ENCODE assay signal across 11 cellular contexts in the genomic region with DNA sequence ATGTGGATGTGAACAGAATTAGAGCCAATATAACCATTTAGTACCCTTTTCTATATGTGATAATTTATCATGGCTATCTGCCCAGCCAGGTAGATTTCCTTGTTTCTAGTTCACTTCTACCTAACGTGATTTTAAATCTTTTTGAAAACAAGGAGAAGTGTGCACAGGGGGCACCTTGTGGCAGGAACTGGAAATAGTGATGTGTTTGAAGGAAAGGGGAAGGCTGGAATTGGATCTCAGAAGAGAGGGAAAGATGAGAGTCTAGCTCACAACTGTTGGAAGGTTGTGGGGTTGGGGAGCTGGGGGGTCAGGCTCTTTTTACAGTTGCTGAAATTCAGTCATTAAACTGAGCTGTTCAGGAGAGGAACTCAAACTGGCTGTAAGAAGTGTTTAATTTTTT.
DNase-seq lines count a peak whose midpoint lies in the region; ATAC-seq and TF ChIP-seq lines count a peak whose summit lies in the region.
"Had no signal": no experiment of that assay in that cellular context is flagged by ENCODE, and none has a peak within 500 bp of the region (broad histone marks: within the 10 kb centered on the region; RNA-seq: fewer than 3 reads in every experiment).

No MANE protein-coding gene starts in this region.

- peak; percentile 3 for DNase-seq in NCI-H2196 (lab: John Stamatoyannopoulos, UW; ENCODE audit: unreplicated experiment)
- no peak for DNase-seq in NCI-H2196 treated with DMSO at 0.1 percent for 48 hours (lab: John Stamatoyannopoulos, UW; ENCODE audit: unreplicated experiment)
- DNase-seq in SK-N-DZ (ENCODE audit: low spot score) = peak; percentile 17
- DNase-seq in glutamatergic neuron = no peak
- no peak for DNase-seq in type B pancreatic cell (ENCODE audit: extremely low spot score, unreplicated experiment)
- DNase-seq: activated CD4-positive, alpha-beta T cell treated with anti-CD3 and anti-CD28 coated beads, Interleukin-2, amount 10 ng/mL, durations not matched to agents 7 days and 5 days had no signal

- H3K36me3 Mint-ChIP-seq in glutamatergic neuron (ENCODE audit: unreplicated experiment) (no peaks in the 10 kb centered on the region), type B pancreatic cell (no peaks in the 10 kb centered on the region)

- H3K4me1 Mint-ChIP-seq in glutamatergic neuron (ENCODE audit: low read depth, unreplicated experiment) (no peaks in the 10 kb centered on the region), type B pancreatic cell (ENCODE audit: unreplicated experiment) (no peaks in the 10 kb centered on the region)
- H3K4me1 Mint-ChIP-seq: activated CD4-positive, alpha-beta T cell treated with anti-CD3 and anti-CD28 coated beads, Interleukin-2, amount 10 ng/mL, durations not matched to agents 7 days and 5 days; central memory CD8-positive, alpha-beta T cell had no signal

- H3K9me3 Mint-ChIP-seq in glutamatergic neuron (ENCODE audit: unreplicated experiment) = no peaks in the 10 kb centered on the region
- peaks cover 4% of the 10 kb centered on the region for H3K9me3 Mint-ChIP-seq in type B pancreatic cell
- H3K9me3 Mint-ChIP-seq: activated CD4-positive, alpha-beta T cell treated with anti-CD3 and anti-CD28 coated beads, Interleukin-2, amount 10 ng/mL, durations not matched to agents 7 days and 5 days had no signal

- no peak for ATAC-seq in GM21619 (IDR thresholded peaks at IDR 0.05; ENCODE audit: unreplicated experiment)
- ATAC-seq in HG02571 (IDR thresholded peaks at IDR 0.05; ENCODE audit: unreplicated experiment) = no peak
- ATAC-seq in HG02798 (IDR thresholded peaks at IDR 0.05; ENCODE audit: poor library complexity, unreplicated experiment) = no peak
- ATAC-seq: K562 had no signal

- TF ChIP-seq CTCF in glutamatergic neuron (IDR thresholded peaks at IDR 0.05; ENCODE audit: partially characterized antibody, unreplicated experiment) = peak; percentile 36
- peak; percentile 52 for TF ChIP-seq CTCF in type B pancreatic cell (conservative IDR thresholded peaks at IDR 0.05)

- H3K4me3 Mint-ChIP-seq in glutamatergic neuron (ENCODE audit: unreplicated experiment) (no peak overlapping the region), type B pancreatic cell (no peak overlapping the region)
- H3K4me3 Mint-ChIP-seq: activated CD4-positive, alpha-beta T cell treated with anti-CD3 and anti-CD28 coated beads, Interleukin-2, amount 10 ng/mL, durations not matched to agents 7 days and 5 days; central memory CD8-positive, alpha-beta T cell had no signal

- H3K27me3 Mint-ChIP-seq in glutamatergic neuron (ENCODE audit: unreplicated experiment) (no peaks in the 10 kb centered on the region), type B pancreatic cell (no peaks in the 10 kb centered on the region)
- H3K27me3 Mint-ChIP-seq: activated CD4-positive, alpha-beta T cell treated with anti-CD3 and anti-CD28 coated beads, Interleukin-2, amount 10 ng/mL, durations not matched to agents 7 days and 5 days; central memory CD8-positive, alpha-beta T cell had no signal

- H3K27ac Mint-ChIP-seq in glutamatergic neuron (ENCODE audit: unreplicated experiment) (no peak overlapping the region), type B pancreatic cell (no peak overlapping the region)
- H3K27ac Mint-ChIP-seq: activated CD4-positive, alpha-beta T cell treated with anti-CD3 and anti-CD28 coated beads, Interleukin-2, amount 10 ng/mL, durations not matched to agents 7 days and 5 days had no signal

Comparison
In these comparisons a context has a peak if more than half of its experiments do, and no peak if none do; other contexts are left out.
1. DNase-seq: peak in NCI-H2196 (single experiment) and SK-N-DZ (single experiment); none in NCI-H2196 treated with DMSO at 0.1 percent for 48 hours (single experiment), glutamatergic neuron (single experiment) and type B pancreatic cell (single experiment).